31 cellular contexts compared by ENCODE assay signal in genomic region chr3:2130726-2131125, GRCh38. TPM values are rescaled to one million over a fixed set of nuclear protein-coding genes. Genes with fewer than 3 reads are reported as not detected.
A peak's percentile ranks its signal among the peaks of the same experiment; 100 is the strongest.
DNase-seq lines count a peak whose midpoint lies in the region; ATAC-seq and TF ChIP-seq lines count a peak whose summit lies in the region.
"Had no signal": no experiment of that assay in that cellular context is flagged by ENCODE, and none has a peak within 500 bp of the region (broad histone marks: within the 10 kb centered on the region; RNA-seq: fewer than 3 reads in every experiment).

No MANE protein-coding gene starts in this region.

- peaks cover 28% of the 10 kb centered on the region for H3K36me3 Mint-ChIP-seq in Caco-2 (ENCODE audit: insufficient read depth, unreplicated experiment)
- H3K36me3 Mint-ChIP-seq: CD14-positive monocyte; CD4-positive, alpha-beta memory T cell; CD4-positive, CD25-positive, alpha-beta regulatory T cell; CD8-positive, alpha-beta memory T cell; CD8-positive, alpha-beta T cell had no signal

- no peaks in the 10 kb centered on the region for H3K9me3 Mint-ChIP-seq in Caco-2 (ENCODE audit: unreplicated experiment)
- H3K9me3 Mint-ChIP-seq: CD4-positive, alpha-beta T cell; CD8-positive, alpha-beta T cell had no signal

- no peaks in the 10 kb centered on the region for H3K9me3 ChIP-seq in Caco-2
- H3K9me3 ChIP-seq: A549; BE2C; BLaER1; BLaER1 treated with 17β-estradiol and CSF1 and Interleukin-3, amounts not matched to agents 10 nM and 100 nM had no signal

- H3K27me3 Mint-ChIP-seq in Caco-2 (ENCODE audit: insufficient read depth, unreplicated experiment): no peaks in the 10 kb centered on the region
- H3K27me3 Mint-ChIP-seq: B cell; CD4-positive, alpha-beta memory T cell; CD4-positive, alpha-beta T cell; CD4-positive, CD25-positive, alpha-beta regulatory T cell; CD8-positive, alpha-beta memory T cell had no signal

- peak overlapping the region; percentile 32 for H3K4me3 Mint-ChIP-seq in Caco-2 (ENCODE audit: unreplicated experiment)
- H3K4me3 Mint-ChIP-seq: B cell; CD14-positive monocyte; CD4-positive, alpha-beta memory T cell; CD4-positive, alpha-beta T cell; CD8-positive, alpha-beta memory T cell; CD8-positive, alpha-beta T cell had no signal

- BruUV-seq in Caco-2 (replicated peaks; lab: Mats Ljungman, UMichigan): no TSS peak

- H3K4me1 Mint-ChIP-seq in Caco-2 (ENCODE audit: low read depth, unreplicated experiment): peaks cover 45% of the 10 kb centered on the region
- H3K4me1 Mint-ChIP-seq: B cell; CD14-positive monocyte; CD4-positive, alpha-beta memory T cell; CD4-positive, CD25-positive, alpha-beta regulatory T cell; CD8-positive, alpha-beta memory T cell had no signal

- intact Hi-C loops in Caco-2 (cut with micrococcal nuclease; ENCODE audit: unreplicated experiment): no loop called here

- H3K27me3 ChIP-seq in Caco-2 (replicated peaks; ENCODE audit: control insufficient read depth, insufficient read depth, low read length): no peaks in the 10 kb centered on the region
- H3K27me3 ChIP-seq: BE2C; BLaER1; BLaER1 treated with 17β-estradiol and CSF1 and Interleukin-3, amounts not matched to agents 10 nM and 100 nM had no signal

- H3K4me3 ChIP-seq in Caco-2 (ENCODE audit: low read depth, low read length): no peak overlapping the region
- H3K4me3 ChIP-seq: A549; BLaER1; BLaER1 treated with 17β-estradiol and CSF1 and Interleukin-3, amounts not matched to agents 10 nM and 100 nM had no signal

- CTCF ChIA-PET in Caco-2 (lab: Charles Lee): no interaction called here

- ATAC-seq in HG02798 (IDR thresholded peaks at IDR 0.05; ENCODE audit: poor library complexity, unreplicated experiment) (no peak), HG03025 (IDR thresholded peaks at IDR 0.05; ENCODE audit: low FRiP score, unreplicated experiment) (no peak)
- ATAC-seq: A549; CD8-positive, alpha-beta T cell had no signal

- POLR2A ChIA-PET in Caco-2 (lab: Charles Lee): no interaction called here

- H3K36me3 ChIP-seq in Caco-2 (ENCODE audit: control insufficient read depth, insufficient read depth, low read length): no peaks in the 10 kb centered on the region; the same call in none of the 2 replicates
- H3K36me3 ChIP-seq: BE2C; BLaER1; BLaER1 treated with 17β-estradiol and CSF1 and Interleukin-3, amounts not matched to agents 10 nM and 100 nM had no signal

- no peak for TF ChIP-seq CTCF in Caco-2 (IDR thresholded peaks at IDR 0.05; ENCODE audit: insufficient read depth in 1 of 2, low read depth in 1 of 2, low read length in 1 of 2, severe bottlenecking in 1 of 2, unreplicated experiment in 1 of 2)

- peak; percentile 59 to 64 for DNase-seq in Caco-2
- peak; percentile 48 to 54 for DNase-seq in NCI-H526 (lab: John Stamatoyannopoulos, UW)
- peak; percentile 65 for DNase-seq in NCI-H526 treated with DMSO at 0.1 percent for 48 hours (lab: John Stamatoyannopoulos, UW)
- DNase-seq in occipital lobe (lab: John Stamatoyannopoulos, UW): no peak
- DNase-seq: 8988T; ACHN; AML-193; BE2C; C1 segment of cervical spinal cord; Calu3; CD4-positive, alpha-beta memory T cell; CD4-positive, alpha-beta T cell; CD4-positive, CD25-positive, alpha-beta regulatory T cell; CD8-positive, alpha-beta memory T cell; CD8-positive, alpha-beta T cell; COR-L47; DMS 273 treated with DMSO at 0.1 percent for 48 hours; DMS153; DMS53; DMS79; DMS79 treated with DMSO at 0.1 percent for 48 hours; DND-41; EL had no signal

- H3K27ac Mint-ChIP-seq in Caco-2 (ENCODE audit: unreplicated experiment): peak overlapping the region; percentile 70
- H3K27ac Mint-ChIP-seq: B cell; CD14-positive monocyte; CD4-positive, alpha-beta memory T cell; CD4-positive, alpha-beta T cell; CD4-positive, CD25-positive, alpha-beta regulatory T cell; CD8-positive, alpha-beta memory T cell; CD8-positive, alpha-beta T cell had no signal

- peaks cover 73% of the 10 kb centered on the region for H3K4me1 ChIP-seq in Caco-2
- H3K4me1 ChIP-seq: A549; BE2C; BLaER1; BLaER1 treated with 17β-estradiol and CSF1 and Interleukin-3, amounts not matched to agents 10 nM and 100 nM had no signal

RNA-seq across cellular contexts. Expression of gene CNTN4, which starts 32.1 kb away (rescaled TPM):
- total RNA-seq in Caco-2 (2022) (51.3 and 59.7 TPM in 2 replicates), occipital lobe (56.9 TPM)
- total RNA-seq: A172; CD4-positive, alpha-beta memory T cell; CD4-positive, alpha-beta T cell; CD4-positive, CD25-positive, alpha-beta regulatory T cell; CD8-positive, alpha-beta memory T cell; CD8-positive, alpha-beta T cell had no signal
